Comparison of ENCODE assay signal across 1 cellular context in the genomic region with DNA sequence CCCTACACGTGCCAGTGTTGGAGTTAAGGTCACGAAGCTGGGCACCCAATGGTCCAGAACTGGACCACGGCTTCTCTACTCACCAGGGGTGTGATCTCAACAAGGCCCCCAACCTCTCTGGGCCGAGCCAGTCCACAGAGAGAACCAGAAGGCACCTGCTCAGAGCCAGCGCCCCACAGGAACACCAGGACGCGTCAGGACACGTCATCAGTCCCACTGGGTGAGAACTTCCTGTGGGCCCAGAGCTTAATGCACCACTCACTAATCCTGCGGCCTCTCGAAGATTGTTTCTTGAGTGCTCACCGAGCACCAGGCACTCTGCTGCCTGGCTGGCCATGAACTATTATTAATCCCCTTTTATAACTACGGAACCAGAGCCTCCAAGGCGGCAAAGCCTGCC.
TF ChIP-seq lines count a peak whose summit lies in the region.

No MANE protein-coding gene starts in this region.

TF ChIP-seq in H1, 55 proteins besides CTCF, POLR2A, EP300 and RAD21:
- TF ChIP-seq CHD2 (IDR thresholded peaks at IDR 0.05; ENCODE audit: low read length) = no peak
- no peak for TF ChIP-seq GABPA (IDR thresholded peaks at IDR 0.05; ENCODE audit: borderline replicate concordance, insufficient read depth, low read length)
- TF ChIP-seq GTF2F1 (IDR thresholded peaks at IDR 0.05; ENCODE audit: borderline replicate concordance, low read depth, low read length) = no peak
- no peak for TF ChIP-seq SIRT6 (IDR thresholded peaks at IDR 0.05; ENCODE audit: low read length)
- no peak for TF ChIP-seq TBP (IDR thresholded peaks at IDR 0.05; ENCODE audit: low read depth, low read length)
- TF ChIP-seq CBX8 (IDR thresholded peaks at IDR 0.05; ENCODE audit: borderline replicate concordance, low read depth, low read length) = no peak
- no peak for TF ChIP-seq TAF1 (IDR thresholded peaks at IDR 0.05; ENCODE audit: low read depth, low read length)
- no peak for TF ChIP-seq CREB1 (IDR thresholded peaks at IDR 0.05)
- no peak for TF ChIP-seq HDAC6 (IDR thresholded peaks at IDR 0.05; ENCODE audit: low read depth, low read length)
- TF ChIP-seq ZNF274 (IDR thresholded peaks at IDR 0.05; ENCODE audit: borderline replicate concordance, extremely low read depth, low read length) = no peak
- TF ChIP-seq SP4 (IDR thresholded peaks at IDR 0.05; ENCODE audit: low read length) = no peak
